14 cellular contexts compared by ENCODE assay signal in genomic region chr12:32583535-32583934, GRCh38.
DNase-seq lines count a peak whose midpoint lies in the region; ATAC-seq and TF ChIP-seq lines count a peak whose summit lies in the region.
"Had no signal": no experiment of that assay in that cellular context is flagged by ENCODE, and none has a peak within 500 bp of the region (broad histone marks: within the 10 kb centered on the region; RNA-seq: fewer than 3 reads in every experiment).

No MANE protein-coding gene starts in this region.

- CTCF ChIA-PET in SK-N-SH (lab: Yijun Ruan, JAX) = no interaction called here

- peaks cover 48% of the 10 kb centered on the region for H3K4me1 Mint-ChIP-seq in activated CD4-positive, alpha-beta T cell treated with anti-CD3 and anti-CD28 coated beads, Interleukin-2, amount 10 ng/mL, durations not matched to agents 24 days and 14 days

- H3K36me3 ChIP-seq in SK-N-SH (replicated peaks in 1 of 2; ENCODE audit: control insufficient read depth in 1 of 2, insufficient read depth in 2 of 2, low read length in 1 of 2) (no peaks in the 10 kb centered on the region), fibroblast of lung (ENCODE audit: control insufficient read depth, insufficient read depth, low read length) (no peaks in the 10 kb centered on the region), skeletal muscle satellite cell (ENCODE audit: insufficient read depth, low read length) (peaks cover 66% of the 10 kb centered on the region)
- H3K36me3 ChIP-seq: uterus had no signal

- peak overlapping the region; percentile 2 for H3K4me3 Mint-ChIP-seq in activated CD4-positive, alpha-beta T cell treated with anti-CD3 and anti-CD28 coated beads, Interleukin-2, amount 10 ng/mL, durations not matched to agents 24 days and 14 days
- H3K4me3 Mint-ChIP-seq: activated B cell treated with CpG ODN at 0.5 μM for 24 hours, IgD-negative memory B cell had no signal

- TF ChIP-seq EP300 in SK-N-SH (IDR thresholded peaks at IDR 0.05; ENCODE audit: borderline replicate concordance in 1 of 2, low read depth in 1 of 2, low read length in 1 of 2) = no peak

- H3K4me2 ChIP-seq in SK-N-SH (no peak overlapping the region), fibroblast of lung (ENCODE audit: extremely low read depth, insufficient read depth, low read length) (no peak overlapping the region), skeletal muscle satellite cell (ENCODE audit: low read length) (peak overlapping the region; percentile 28)

- H3K79me2 ChIP-seq in SK-N-SH (ENCODE audit: insufficient read depth) (no peaks in the 10 kb centered on the region), fibroblast of lung (ENCODE audit: control insufficient read depth, insufficient read depth, low read length) (no peaks in the 10 kb centered on the region)

- no peak overlapping the region for H3K4me3 ChIP-seq in SK-N-SH (ENCODE audit: low read depth in 2 of 2, low read length in 1 of 2)
- no peak overlapping the region for H3K4me3 ChIP-seq in fibroblast of lung (replicated peaks in 1 of 4; ENCODE audit: control extremely low read depth in 1 of 4, insufficient read depth in 1 of 4, low read depth in 3 of 4, low read length in 4 of 4)
- no peak overlapping the region for H3K4me3 ChIP-seq in skeletal muscle satellite cell (ENCODE audit: low read length)
- H3K4me3 ChIP-seq: uterus had no signal

- no peaks in the 10 kb centered on the region for H3K27me3 ChIP-seq in SK-N-SH (ENCODE audit: insufficient read depth)
- H3K27me3 ChIP-seq in fibroblast of lung (ENCODE audit: control insufficient read depth, insufficient read depth, low read length) = no peaks in the 10 kb centered on the region
- H3K27me3 ChIP-seq in skeletal muscle satellite cell (ENCODE audit: control insufficient read depth, insufficient read depth, low read length) = no peaks in the 10 kb centered on the region
- H3K27me3 ChIP-seq: uterus had no signal

- POLR2A ChIA-PET in SK-N-SH (lab: Yijun Ruan, JAX) = no interaction called here

- H2AFZ ChIP-seq in SK-N-SH (ENCODE audit: low read depth) (peak overlapping the region; percentile 16; the same call in 1 of the 2 replicates), fibroblast of lung (ENCODE audit: low read length) (no peak overlapping the region)

- no peak for DNase-seq in activated CD4-positive, alpha-beta T cell treated with anti-CD3 and anti-CD28 coated beads, Interleukin-2, amount 10 ng/mL, durations not matched to agents 24 days and 14 days
- DNase-seq in activated CD4-positive, alpha-beta T cell treated with anti-CD3 and anti-CD28 coated beads for 1 hour = no peak
- no peak for DNase-seq in SK-N-SH
- peak; percentile 69 to 70 for DNase-seq in fibroblast of lung (ENCODE audit: low read depth in 2 of 2)
- no peak for DNase-seq in stimulated activated naive CD4-positive, alpha-beta T cell (lab: John Stamatoyannopoulos, UW)
- DNase-seq in DMS 273 (lab: John Stamatoyannopoulos, UW; ENCODE audit: unreplicated experiment) = no peak
- DNase-seq: activated B cell treated with CpG ODN at 0.5 μM for 24 hours, NCI-H2227 treated with DMSO at 0.1 percent for 48 hours, uterus had no signal

- no peak overlapping the region; the same call in 1 of the 2 replicates for H3K9ac ChIP-seq in SK-N-SH
- no peak overlapping the region for H3K9ac ChIP-seq in fibroblast of lung (ENCODE audit: insufficient read depth, low read length)
- no peak overlapping the region for H3K9ac ChIP-seq in skeletal muscle satellite cell (ENCODE audit: low read depth, low read length)

- peaks cover 25% of the 10 kb centered on the region for H3K9me3 Mint-ChIP-seq in activated CD4-positive, alpha-beta T cell treated with anti-CD3 and anti-CD28 coated beads, Interleukin-2, amount 10 ng/mL, durations not matched to agents 24 days and 14 days
- H3K9me3 Mint-ChIP-seq: activated B cell treated with CpG ODN at 0.5 μM for 24 hours, IgD-negative memory B cell had no signal

- no peaks in the 10 kb centered on the region for H4K20me1 ChIP-seq in SK-N-SH (ENCODE audit: insufficient read depth)
- no peaks in the 10 kb centered on the region for H4K20me1 ChIP-seq in fibroblast of lung (ENCODE audit: control insufficient read depth, extremely low read depth, insufficient read depth, low read length)

- intact Hi-C loops in activated CD4-positive, alpha-beta T cell treated with anti-CD3 and anti-CD28 coated beads, Interleukin-2, amount 10 ng/mL, durations not matched to agents 24 days and 14 days (cut with micrococcal nuclease) = loop anchor here (2.0 to 10.0 kb wide), 4 partner anchors 19 to 1259 kb away; partner anchors contain the start of genes ETFBKMT and SINHCAF

- H3K27ac ChIP-seq in SK-N-SH (ENCODE audit: low read depth in 2 of 2, low read length in 1 of 2) = peak overlapping the region in 1 of 2 experiments; percentile 61; a peak in 2 of 4 replicates
- no peak overlapping the region for H3K27ac ChIP-seq in fibroblast of lung (ENCODE audit: insufficient read depth, low read length)
- H3K27ac ChIP-seq: uterus had no signal

- peak overlapping the region; percentile 75 for H3K27ac Mint-ChIP-seq in activated CD4-positive, alpha-beta T cell treated with anti-CD3 and anti-CD28 coated beads, Interleukin-2, amount 10 ng/mL, durations not matched to agents 24 days and 14 days
- H3K27ac Mint-ChIP-seq: activated B cell treated with CpG ODN at 0.5 μM for 24 hours, IgD-negative memory B cell had no signal

- H3K4me1 ChIP-seq in SK-N-SH (ENCODE audit: control insufficient read depth in 1 of 2, insufficient read depth in 2 of 2, low read depth in 1 of 2, low read length in 1 of 2) (peaks cover 0 to 19% of the 10 kb centered on the region in 2 experiments; a peak in 2 of 4 replicates), fibroblast of lung (ENCODE audit: control insufficient read depth, extremely low read depth, insufficient read depth, low read length) (no peaks in the 10 kb centered on the region), skeletal muscle satellite cell (ENCODE audit: control insufficient read depth, insufficient read depth, low read length) (peaks cover 34% of the 10 kb centered on the region)
- H3K4me1 ChIP-seq: uterus had no signal

- no peaks in the 10 kb centered on the region for H3K9me3 ChIP-seq in SK-N-SH
- H3K9me3 ChIP-seq in fibroblast of lung (ENCODE audit: control insufficient read depth, insufficient read depth, low read depth, low read length) = no peaks in the 10 kb centered on the region
- no peaks in the 10 kb centered on the region for H3K9me3 ChIP-seq in skeletal muscle satellite cell (replicated peaks; ENCODE audit: low read length)
- H3K9me3 ChIP-seq: uterus had no signal

- TF ChIP-seq RAD21 in SK-N-SH (IDR thresholded peaks at IDR 0.05; ENCODE audit: low read length) = no peak

- ATAC-seq in HG03108 (IDR thresholded peaks at IDR 0.05; ENCODE audit: unreplicated experiment) = no peak
- ATAC-seq: HCT116, Right ventricle myocardium inferior had no signal

- no peaks in the 10 kb centered on the region for H3F3A ChIP-seq in SK-N-SH (replicated peaks; ENCODE audit: insufficient read depth)

- 81% methylated on average over 1 of the region's 1 CpG for WGBS in SK-N-SH (ENCODE audit: low lambda C conversion rate)

- TF ChIP-seq CTCF in SK-N-SH (IDR thresholded peaks at IDR 0.05) = no peak
- TF ChIP-seq CTCF in fibroblast of lung (conservative IDR thresholded peaks at IDR 0.05 in 1 of 2, IDR thresholded peaks at IDR 0.05 in 1 of 2; ENCODE audit: low read depth in 1 of 2, low read length in 2 of 2) = no peak

- no peaks in the 10 kb centered on the region for H3K9me2 ChIP-seq in SK-N-SH

- peaks cover 8% of the 10 kb centered on the region for H3K36me3 Mint-ChIP-seq in activated CD4-positive, alpha-beta T cell treated with anti-CD3 and anti-CD28 coated beads, Interleukin-2, amount 10 ng/mL, durations not matched to agents 24 days and 14 days (ENCODE audit: low read depth)
- H3K36me3 Mint-ChIP-seq: IgD-negative memory B cell had no signal

- H3K27me3 Mint-ChIP-seq in activated CD4-positive, alpha-beta T cell treated with anti-CD3 and anti-CD28 coated beads, Interleukin-2, amount 10 ng/mL, durations not matched to agents 24 days and 14 days = no peaks in the 10 kb centered on the region
- H3K27me3 Mint-ChIP-seq: activated B cell treated with CpG ODN at 0.5 μM for 24 hours, IgD-negative memory B cell had no signal

TF ChIP-seq in SK-N-SH, 30 proteins besides CTCF, POLR2A, EP300 and RAD21:
- no peak for TF ChIP-seq FOXM1 (IDR thresholded peaks at IDR 0.05; ENCODE audit: low read depth)
- TF ChIP-seq JUND (IDR thresholded peaks at IDR 0.05) = peak; percentile 45
- TF ChIP-seq FOSL2 (IDR thresholded peaks at IDR 0.05; ENCODE audit: borderline replicate concordance, low read depth) = peak; percentile 57; the same call in 1 of the 2 replicates

Comparison
In these comparisons a context has a peak if more than half of its experiments do, and no peak if none do; other contexts are left out.
1. DNase-seq: peak in fibroblast of lung (2 of 2); none in activated CD4-positive, alpha-beta T cell treated with anti-CD3 and anti-CD28 coated beads, Interleukin-2, amount 10 ng/mL, durations not matched to agents 24 days and 14 days (single experiment), activated CD4-positive, alpha-beta T cell treated with anti-CD3 and anti-CD28 coated beads for 1 hour (single experiment), SK-N-SH (single experiment), stimulated activated naive CD4-positive, alpha-beta T cell (0 of 6) and DMS 273 (single experiment).